ENCODE assay signal across 9 cellular contexts in the genomic region with DNA sequence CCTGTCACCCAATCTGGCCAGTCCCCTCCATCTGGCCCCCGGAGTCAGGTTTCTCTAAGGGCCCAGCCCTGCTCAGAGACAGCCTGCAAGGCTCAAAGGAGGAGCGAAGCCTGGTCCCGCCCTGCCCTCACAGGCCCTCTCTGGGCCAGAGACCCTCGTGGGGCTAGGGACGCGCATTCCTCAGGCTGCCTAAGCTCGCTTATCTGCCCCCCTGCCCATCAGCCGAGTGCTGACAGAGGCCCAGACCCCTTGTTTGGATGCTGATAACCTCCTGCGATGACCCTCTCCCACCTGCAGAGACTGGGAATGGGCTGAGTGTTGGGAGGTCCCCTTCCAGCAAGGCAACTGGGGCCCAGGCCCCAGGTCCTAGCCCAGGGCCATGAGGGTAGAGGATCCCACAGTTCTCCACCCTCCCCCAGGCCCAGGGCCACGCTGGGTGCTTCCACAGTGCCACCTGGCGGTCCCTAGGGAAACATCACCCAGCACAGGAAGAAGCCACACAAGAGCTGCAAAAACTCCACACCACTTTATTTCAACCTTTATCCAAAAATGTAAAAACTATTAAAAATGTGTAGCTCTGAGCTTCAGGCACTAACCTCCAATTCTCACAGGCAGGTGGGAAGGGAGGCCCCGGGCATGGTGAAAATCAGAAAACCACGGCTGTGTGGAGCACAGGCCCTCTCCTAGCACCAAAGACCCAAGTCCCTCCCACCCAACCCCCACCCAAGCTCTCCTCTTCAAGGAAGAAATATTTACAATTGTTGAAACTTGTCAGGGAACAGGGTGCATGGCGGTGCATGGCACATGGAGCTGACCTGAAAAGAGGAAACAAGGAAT. TPM values are rescaled to one million over a fixed set of nuclear protein-coding genes. Genes with fewer than 3 reads are reported as not detected.
DNase-seq lines count a peak whose midpoint lies in the region; ATAC-seq and TF ChIP-seq lines count a peak whose summit lies in the region.
"Had no signal": no experiment of that assay in that cellular context is flagged by ENCODE, and none has a peak within 500 bp of the region (broad histone marks: within the 10 kb centered on the region; RNA-seq: fewer than 3 reads in every experiment).

No MANE protein-coding gene starts in this region.

- intact Hi-C loops in testis (cut with DNase I; ENCODE audit: low total_unique reads): no loop called here

- no peak for TF ChIP-seq POLR2A in testis (IDR thresholded peaks at IDR 0.05)

- DNase-seq in DMS 273 (lab: John Stamatoyannopoulos, UW; ENCODE audit: unreplicated experiment) (peak; percentile 93), OCI-M1 (lab: John Stamatoyannopoulos, UW) (peak; percentile 88), fibroblast of peridontal ligament (ENCODE audit: extremely low read depth) (peak; percentile 52), nucleus accumbens (lab: John Stamatoyannopoulos, UW) (peak in 47 of 56 donors; percentile 5 to 79 (median 33)), testis (peak; percentile 44)
- peak; percentile 62 for DNase-seq in activated T-cell treated with anti-CD3 and anti-CD28 coated beads, Interleukin-2, amount 50 U/mL, for 4 hours

- H3K4me1 ChIP-seq in testis: peaks cover 27% of the 10 kb centered on the region

- no peaks in the 10 kb centered on the region for H3K9me3 Mint-ChIP-seq in activated T-cell treated with anti-CD3 and anti-CD28 coated beads, Interleukin-2, amount 50 U/mL, for 4 hours

- no peak overlapping the region for H3K4me3 ChIP-seq in testis

- 66 to 72% methylated on average over 14 of the region's 14 CpGs for WGBS in testis, 2 donors

- H3K27ac ChIP-seq in testis: no peak overlapping the region

- H3K36me3 Mint-ChIP-seq in activated T-cell treated with anti-CD3 and anti-CD28 coated beads, Interleukin-2, amount 50 U/mL, for 4 hours (ENCODE audit: insufficient read depth): peaks cover 26% of the 10 kb centered on the region

- peak; percentile 65 to 77 (median 72) for TF ChIP-seq CTCF in testis (IDR thresholded peaks at IDR 0.05)

- H3K4me3 Mint-ChIP-seq in activated T-cell treated with anti-CD3 and anti-CD28 coated beads, Interleukin-2, amount 50 U/mL, for 4 hours: peak overlapping the region; percentile 70

- H3K36me3 ChIP-seq in testis (ENCODE audit: low read depth, missing control alignments): no peaks in the 10 kb centered on the region

- H3K4me1 Mint-ChIP-seq in activated T-cell treated with anti-CD3 and anti-CD28 coated beads, Interleukin-2, amount 50 U/mL, for 4 hours (ENCODE audit: low read depth): peaks cover 57% of the 10 kb centered on the region

- no peaks in the 10 kb centered on the region for H3K27me3 ChIP-seq in testis

- peak; percentile 44 for ATAC-seq in HG03354 (IDR thresholded peaks at IDR 0.05; ENCODE audit: poor library complexity, severe bottlenecking, unreplicated experiment)
- peak; percentile 52 to 63 for ATAC-seq in activated T-cell treated with anti-CD3 and anti-CD28 coated beads, Interleukin-2, amount 50 U/mL, for 4 hours
- ATAC-seq in HG03520 (IDR thresholded peaks at IDR 0.05; ENCODE audit: unreplicated experiment): no peak

- H3K27me3 Mint-ChIP-seq in activated T-cell treated with anti-CD3 and anti-CD28 coated beads, Interleukin-2, amount 50 U/mL, for 4 hours (ENCODE audit: low read depth): peaks cover 27% of the 10 kb centered on the region

- H3K9me3 ChIP-seq in testis: no peaks in the 10 kb centered on the region

RNA-seq across cellular contexts. Expression of gene NPM3, which starts 2.2 kb away (rescaled TPM):
- total RNA-seq in activated T-cell treated with anti-CD3 and anti-CD28 coated beads, Interleukin-2, amount 50 U/mL, for 4 hours: 100 to 1,000 TPM; 213 to 285 (median 265) TPM
- total RNA-seq in testis: 10 to 100 TPM; 38.9 to 64.5 TPM
- polyA plus RNA-seq in testis (ENCODE audit: insufficient read depth, low read depth, low replicate concordance): 40.9 TPM

RNA-seq across cellular contexts. Expression of gene FGF8, which starts 5.1 kb away (rescaled TPM):
- under 1 TPM in 1 of 3 donors, not detected in 2; 0.24 TPM for total RNA-seq in activated T-cell treated with anti-CD3 and anti-CD28 coated beads, Interleukin-2, amount 50 U/mL, for 4 hours
- 1 to 10 TPM in 1 of 2 donors, not detected in 1; 1.1 TPM for total RNA-seq in testis
- polyA plus RNA-seq in testis (ENCODE audit: insufficient read depth, low read depth, low replicate concordance): 0.41 TPM
- total RNA-seq: glomerular endothelial cell had no signal

RNA-seq across cellular contexts. Expression of gene OGA, which starts 37.2 kb away (rescaled TPM):
- 10 to 100 TPM; 52.0 to 72.2 (median 64.5) TPM for total RNA-seq in activated T-cell treated with anti-CD3 and anti-CD28 coated beads, Interleukin-2, amount 50 U/mL, for 4 hours
- 100 to 1,000 TPM; 161 to 215 TPM for total RNA-seq in testis
- 93.3 TPM for polyA plus RNA-seq in testis (ENCODE audit: insufficient read depth, low read depth, low replicate concordance)

Comparison
In these comparisons a context has a peak if more than half of its experiments do, and no peak if none do; other contexts are left out.
1. DNase-seq: peak in every context shown above with its lines; median percentile 93 in DMS 273; 88 in OCI-M1; 62 in activated T-cell treated with anti-CD3 and anti-CD28 coated beads, Interleukin-2, amount 50 U/mL, for 4 hours; 52 in fibroblast of peridontal ligament; 44 in testis; 33 in nucleus accumbens.